In the genomic region with DNA sequence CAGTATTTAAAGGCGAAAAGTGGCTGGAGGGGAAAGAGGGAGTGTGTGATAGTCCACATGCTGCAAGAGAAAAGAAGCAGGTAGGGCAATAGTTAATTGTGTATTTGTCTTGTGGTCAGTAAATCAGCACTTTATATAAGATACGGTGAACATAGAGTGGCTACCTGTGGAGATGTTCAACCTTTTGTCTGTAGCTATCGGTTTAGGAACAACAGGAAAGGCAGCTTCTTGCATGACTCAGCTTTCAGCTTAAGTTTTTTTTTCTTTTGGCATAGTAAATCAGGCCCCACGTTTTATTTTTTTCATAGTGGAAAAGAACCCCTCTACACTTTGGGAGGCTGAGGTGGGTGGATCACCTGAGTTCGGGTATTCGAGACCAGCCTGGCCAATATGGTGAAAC, we compare ENCODE assay signal across 29 cellular contexts. TPM values are rescaled to one million over a fixed set of nuclear protein-coding genes. Genes with fewer than 3 reads are reported as not detected.
DNase-seq lines count a peak whose midpoint lies in the region; ATAC-seq and TF ChIP-seq lines count a peak whose summit lies in the region.
"Had no signal": no experiment of that assay in that cellular context is flagged by ENCODE, and none has a peak within 500 bp of the region (broad histone marks: within the 10 kb centered on the region; RNA-seq: fewer than 3 reads in every experiment).

No MANE protein-coding gene starts in this region.

- H3K4me1 Mint-ChIP-seq in CD8-positive, alpha-beta T cell (ENCODE audit: low read depth), result peaks cover 11% of the 10 kb centered on the region
- H3K4me1 Mint-ChIP-seq: brain, nephron progenitor cell had no signal

- no peak for TF ChIP-seq CTCF in CD8-positive, alpha-beta T cell (IDR thresholded peaks at IDR 0.05)

- DNase-seq in A172 (ENCODE audit: low spot score) (peak; percentile 12), NCI-H345 treated with DMSO at 0.1 percent for 48 hours (lab: John Stamatoyannopoulos, UW; ENCODE audit: unreplicated experiment) (peak; percentile 12), MG63 (no peak)
- no peak for DNase-seq in CD8-positive, alpha-beta T cell
- DNase-seq in effector memory CD4-positive, alpha-beta T cell, result no peak
- DNase-seq: activated CD4-positive, alpha-beta T cell treated with anti-CD3 and anti-CD28 coated beads for 48 hours; activated CD8-positive, alpha-beta memory T cell treated with anti-CD3 and anti-CD28 coated beads for 24 hours; activated T-cell treated with anti-CD3 and anti-CD28 coated beads for 4 hours; amniotic stem cell; COR-L47; hypothalamus; IMR-90; left colon; NCI-H2029; NCI-H524; nephron progenitor cell; ovary; Peyer's patch; SHP77 treated with DMSO at 0.1 percent for 48 hours; stimulated activated naive CD4-positive, alpha-beta T cell; upper lobe of right lung; WERI-Rb-1 had no signal

- H3K4me3 ChIP-seq in CD8-positive, alpha-beta T cell (ENCODE audit: low read depth, low read length), result no peak overlapping the region
- H3K4me3 ChIP-seq in effector memory CD4-positive, alpha-beta T cell (ENCODE audit: insufficient read depth, low read depth, low read length, poor library complexity, severe bottlenecking), result no peak overlapping the region
- H3K4me3 ChIP-seq in MG63, result no peak overlapping the region
- H3K4me3 ChIP-seq: BLaER1 treated with 17β-estradiol and CSF1 and Interleukin-3, amounts not matched to agents 10 nM and 100 nM; ovary; Peyer's patch; upper lobe of right lung had no signal

- H3K27me3 ChIP-seq in CD8-positive, alpha-beta T cell (ENCODE audit: insufficient read depth, low read length), result no peaks in the 10 kb centered on the region
- H3K27me3 ChIP-seq in effector memory CD4-positive, alpha-beta T cell (replicated peaks; ENCODE audit: control insufficient read depth, insufficient read depth, low read length, poor library complexity, severe bottlenecking), result no peaks in the 10 kb centered on the region
- H3K27me3 ChIP-seq in MG63, result no peaks in the 10 kb centered on the region
- H3K27me3 ChIP-seq: BLaER1 treated with 17β-estradiol and CSF1 and Interleukin-3, amounts not matched to agents 10 nM and 100 nM; ovary; Peyer's patch; upper lobe of right lung had no signal

- no peak for ATAC-seq in CD8-positive, alpha-beta T cell
- ATAC-seq in esophagus mucosa (peak; percentile 23), HG03342 (IDR thresholded peaks at IDR 0.05; ENCODE audit: unreplicated experiment) (no peak)
- ATAC-seq: HCT116, left colon, upper lobe of right lung had no signal

- intact Hi-C loops in CD8-positive, alpha-beta T cell (cut with DNase I, micrococcal nuclease), result no loop called here

- H3K4me3 Mint-ChIP-seq in CD8-positive, alpha-beta T cell, result no peak overlapping the region
- H3K4me3 Mint-ChIP-seq: activated naive CD4-positive, alpha-beta T cell treated with anti-CD3 and anti-CD28 coated beads, Interleukin-2, amount 50 U/mL, for 24 hours; brain; nephron progenitor cell had no signal

- POLR2A ChIA-PET in CD8-positive, alpha-beta T cell (lab: Charles Lee), result no interaction called here

- H3K36me3 ChIP-seq in CD8-positive, alpha-beta T cell (ENCODE audit: insufficient read depth, low read length), result no peaks in the 10 kb centered on the region
- no peaks in the 10 kb centered on the region for H3K36me3 ChIP-seq in effector memory CD4-positive, alpha-beta T cell (ENCODE audit: control insufficient read depth, insufficient read depth, low read length)
- no peaks in the 10 kb centered on the region for H3K36me3 ChIP-seq in MG63
- H3K36me3 ChIP-seq: BLaER1 treated with 17β-estradiol and CSF1 and Interleukin-3, amounts not matched to agents 10 nM and 100 nM; ovary; Peyer's patch; upper lobe of right lung; WERI-Rb-1 had no signal

- H3K27ac ChIP-seq in CD8-positive, alpha-beta T cell (ENCODE audit: low read depth, low read length), result no peak overlapping the region
- H3K27ac ChIP-seq in effector memory CD4-positive, alpha-beta T cell (ENCODE audit: insufficient read depth, low read length, poor library complexity, severe bottlenecking), result no peak overlapping the region
- H3K27ac ChIP-seq: epithelial cell of prostate, ovary, Peyer's patch, upper lobe of right lung, WERI-Rb-1 had no signal

- no peaks in the 10 kb centered on the region for H3K4me1 ChIP-seq in CD8-positive, alpha-beta T cell (ENCODE audit: insufficient read depth, low read length)
- H3K4me1 ChIP-seq in effector memory CD4-positive, alpha-beta T cell (ENCODE audit: control insufficient read depth, insufficient read depth, low read length, poor library complexity, severe bottlenecking), result no peaks in the 10 kb centered on the region
- H3K4me1 ChIP-seq: Peyer's patch, upper lobe of right lung had no signal

- peak overlapping the region; percentile 11 for H3K27ac Mint-ChIP-seq in CD8-positive, alpha-beta T cell
- H3K27ac Mint-ChIP-seq: activated naive CD4-positive, alpha-beta T cell treated with anti-CD3 and anti-CD28 coated beads, Interleukin-2, amount 50 U/mL, for 24 hours; brain; nephron progenitor cell had no signal

- CTCF ChIA-PET in CD8-positive, alpha-beta T cell (lab: Charles Lee), result interaction anchor here (1.0 kb wide), 1 partner anchor 17 kb away, joined by 3 read pairs; no protein-coding TSS in a partner anchor

- H3K27me3 Mint-ChIP-seq in CD8-positive, alpha-beta T cell (ENCODE audit: low read depth), result peaks cover 9% of the 10 kb centered on the region
- H3K27me3 Mint-ChIP-seq: activated naive CD4-positive, alpha-beta T cell treated with anti-CD3 and anti-CD28 coated beads, Interleukin-2, amount 50 U/mL, for 24 hours had no signal

- no peaks in the 10 kb centered on the region for H3K9me3 Mint-ChIP-seq in CD8-positive, alpha-beta T cell
- H3K9me3 Mint-ChIP-seq: activated naive CD4-positive, alpha-beta T cell treated with anti-CD3 and anti-CD28 coated beads, Interleukin-2, amount 50 U/mL, for 24 hours; brain had no signal

- H3K9me3 ChIP-seq in CD8-positive, alpha-beta T cell (ENCODE audit: low read length), result no peaks in the 10 kb centered on the region
- H3K9me3 ChIP-seq in effector memory CD4-positive, alpha-beta T cell (ENCODE audit: control insufficient read depth, low read length), result no peaks in the 10 kb centered on the region
- H3K9me3 ChIP-seq in MG63, result no peaks in the 10 kb centered on the region
- H3K9me3 ChIP-seq: ovary, Peyer's patch, upper lobe of right lung had no signal

- H3K36me3 Mint-ChIP-seq in CD8-positive, alpha-beta T cell, result no peaks in the 10 kb centered on the region
- H3K36me3 Mint-ChIP-seq: activated naive CD4-positive, alpha-beta T cell treated with anti-CD3 and anti-CD28 coated beads, Interleukin-2, amount 50 U/mL, for 24 hours; brain had no signal

RNA-seq across cellular contexts. Expression of gene MTPN, which starts 14.2 kb away (rescaled TPM):
- total RNA-seq in A172 (2014; rRNA removed; shearing (Covaris generic)), result 129 and 148 TPM in 2 replicates
- 100 to 1,000 TPM in 1 of 2 experiments, 10 to 100 TPM in 1; 91.9 to 101 TPM for total RNA-seq in CD8-positive, alpha-beta T cell
- total RNA-seq in esophagus mucosa, result 199 TPM
- 52.9 and 71.2 TPM in 2 replicates for total RNA-seq in MG63 (2014; rRNA removed; shearing (Covaris generic); ENCODE audit: low replicate concordance)

Comparison
In these comparisons a context has a peak if more than half of its experiments do, and no peak if none do; other contexts are left out.
1. DNase-seq: peak in A172 (single experiment) and NCI-H345 treated with DMSO at 0.1 percent for 48 hours (single experiment); none in CD8-positive, alpha-beta T cell (0 of 7), effector memory CD4-positive, alpha-beta T cell (0 of 3) and MG63 (single experiment).